ENCODE assay signal across 19 cellular contexts in genomic region chr6:54013966-54014365, GRCh38.
DNase-seq lines count a peak whose midpoint lies in the region; ATAC-seq and TF ChIP-seq lines count a peak whose summit lies in the region.
"Had no signal": no experiment of that assay in that cellular context is flagged by ENCODE, and none has a peak within 500 bp of the region (broad histone marks: within the 10 kb centered on the region; RNA-seq: fewer than 3 reads in every experiment).

No MANE protein-coding gene starts in this region.

- H3K36me3 ChIP-seq in endocrine pancreas (ENCODE audit: control insufficient read depth, insufficient read depth, low read length) (no peaks in the 10 kb centered on the region), gastrocnemius medialis (no peaks in the 10 kb centered on the region), ascending aorta (no peaks in the 10 kb centered on the region)
- H3K36me3 ChIP-seq: BE2C; BLaER1 treated with 17β-estradiol and CSF1 and Interleukin-3, amounts not matched to agents 10 nM and 100 nM had no signal

- in situ Hi-C loops in gastrocnemius medialis (cut with MboI; ENCODE audit: low sequenced_read_pairs in 4 of 4) = no loop called here

- H3K27ac ChIP-seq in gastrocnemius medialis (peak overlapping the region; percentile 89 to 92 (median 90)), ascending aorta (no peak overlapping the region)
- H3K27ac ChIP-seq: 22Rv1; BLaER1 treated with 17β-estradiol and CSF1 and Interleukin-3, amounts not matched to agents 10 nM and 100 nM; GM23248 had no signal

- TF ChIP-seq CTCF in gastrocnemius medialis (IDR thresholded peaks at IDR 0.05 in 4 of 5, conservative IDR thresholded peaks at IDR 0.05 in 1 of 5) (no peak), ascending aorta (IDR thresholded peaks at IDR 0.05) (no peak)

- H3K4me3 ChIP-seq in endocrine pancreas (ENCODE audit: control insufficient read depth, insufficient read depth, low read length) (peak overlapping the region; percentile 38), gastrocnemius medialis (no peak overlapping the region), ascending aorta (no peak overlapping the region)
- H3K4me3 ChIP-seq: BLaER1 treated with 17β-estradiol and CSF1 and Interleukin-3, amounts not matched to agents 10 nM and 100 nM; GM23248 had no signal

- no peaks in the 10 kb centered on the region for H3K36me3 Mint-ChIP-seq in stimulated activated naive B cell treated with anti-CD40 and anti-IgM and Interleukin-4, amounts not matched to agents 10 μg/mL and 1 μg/mL and 100 μg/mL, for 72 hours
- H3K36me3 Mint-ChIP-seq: CD14-positive monocyte; CD8-positive, alpha-beta memory T cell had no signal

- peak; percentile 76 for DNase-seq in NCI-H510A treated with DMSO at 0.1 percent for 48 hours (lab: John Stamatoyannopoulos, UW)
- DNase-seq in NCI-H510A (lab: John Stamatoyannopoulos, UW) = no peak
- no peak for DNase-seq in gastrocnemius medialis
- DNase-seq in ascending aorta (ENCODE audit: low spot score in 2 of 2) = no peak
- no peak for DNase-seq in stimulated activated naive B cell treated with anti-CD40 and anti-IgM and Interleukin-4, amounts not matched to agents 10 μg/mL and 1 μg/mL and 100 μg/mL, for 72 hours
- DNase-seq: ACHN; AML-193; BE2C; CD4-positive, alpha-beta T cell; CD8-positive, alpha-beta memory T cell; DMS79 treated with DMSO at 0.1 percent for 48 hours; GM23248; H7; HCEC 1CT had no signal

- no peak for ATAC-seq in gastrocnemius medialis
- ATAC-seq in stimulated activated naive B cell treated with anti-CD40 and anti-IgM and Interleukin-4, amounts not matched to agents 10 μg/mL and 1 μg/mL and 100 μg/mL, for 72 hours (replicated peaks) = no peak
- no peak for ATAC-seq in GM21717 (IDR thresholded peaks at IDR 0.05; ENCODE audit: unreplicated experiment)

- no peaks in the 10 kb centered on the region for H3K4me1 Mint-ChIP-seq in stimulated activated naive B cell treated with anti-CD40 and anti-IgM and Interleukin-4, amounts not matched to agents 10 μg/mL and 1 μg/mL and 100 μg/mL, for 72 hours
- H3K4me1 Mint-ChIP-seq: CD14-positive monocyte; CD8-positive, alpha-beta memory T cell had no signal

- no peak for TF ChIP-seq POLR2A in gastrocnemius medialis (IDR thresholded peaks at IDR 0.05)

- H3K27me3 Mint-ChIP-seq in stimulated activated naive B cell treated with anti-CD40 and anti-IgM and Interleukin-4, amounts not matched to agents 10 μg/mL and 1 μg/mL and 100 μg/mL, for 72 hours = no peaks in the 10 kb centered on the region

- no peak overlapping the region for H3K27ac Mint-ChIP-seq in stimulated activated naive B cell treated with anti-CD40 and anti-IgM and Interleukin-4, amounts not matched to agents 10 μg/mL and 1 μg/mL and 100 μg/mL, for 72 hours
- H3K27ac Mint-ChIP-seq: CD14-positive monocyte; CD4-positive, alpha-beta T cell; CD8-positive, alpha-beta memory T cell had no signal

- H3K9ac ChIP-seq in endocrine pancreas (ENCODE audit: control insufficient read depth, insufficient read depth, low read length) = no peak overlapping the region
- H3K9ac ChIP-seq: BLaER1 treated with 17β-estradiol and CSF1 and Interleukin-3, amounts not matched to agents 10 nM and 100 nM; GM23248 had no signal

- no peak overlapping the region for H3K4me3 Mint-ChIP-seq in stimulated activated naive B cell treated with anti-CD40 and anti-IgM and Interleukin-4, amounts not matched to agents 10 μg/mL and 1 μg/mL and 100 μg/mL, for 72 hours
- H3K4me3 Mint-ChIP-seq: CD14-positive monocyte; CD4-positive, alpha-beta T cell; CD8-positive, alpha-beta memory T cell had no signal

- intact Hi-C loops in gastrocnemius medialis (cut with DNase I; ENCODE audit: low total_unique reads) (loop anchor here (5.0 to 10.0 kb wide), 4 partner anchors 68 to 349 kb away; partner anchors contain the start of gene KLHL31), ascending aorta (cut with DNase I) (no loop called here)

- H3K9me3 ChIP-seq in endocrine pancreas (ENCODE audit: control insufficient read depth, low read length) = no peaks in the 10 kb centered on the region
- H3K9me3 ChIP-seq in gastrocnemius medialis = no peaks in the 10 kb centered on the region
- H3K9me3 ChIP-seq in ascending aorta = no peaks in the 10 kb centered on the region
- H3K9me3 ChIP-seq: BE2C; BLaER1 treated with 17β-estradiol and CSF1 and Interleukin-3, amounts not matched to agents 10 nM and 100 nM had no signal

- H3K4me1 ChIP-seq in endocrine pancreas (ENCODE audit: control insufficient read depth, insufficient read depth, low read length) (peaks cover 33% of the 10 kb centered on the region), gastrocnemius medialis (peaks cover 46 to 62% of the 10 kb centered on the region in 2 donors), ascending aorta (no peaks in the 10 kb centered on the region)
- H3K4me1 ChIP-seq: BE2C had no signal

- H3K27me3 ChIP-seq in endocrine pancreas (ENCODE audit: control insufficient read depth, insufficient read depth, low read length) (no peaks in the 10 kb centered on the region), gastrocnemius medialis (no peaks in the 10 kb centered on the region), ascending aorta (no peaks in the 10 kb centered on the region)
- H3K27me3 ChIP-seq: BE2C; BLaER1 treated with 17β-estradiol and CSF1 and Interleukin-3, amounts not matched to agents 10 nM and 100 nM had no signal

- H3K9me3 Mint-ChIP-seq in stimulated activated naive B cell treated with anti-CD40 and anti-IgM and Interleukin-4, amounts not matched to agents 10 μg/mL and 1 μg/mL and 100 μg/mL, for 72 hours = no peaks in the 10 kb centered on the region
- H3K9me3 Mint-ChIP-seq: CD4-positive, alpha-beta T cell had no signal

Comparison
In these comparisons a context has a peak if more than half of its experiments do, and no peak if none do; other contexts are left out.
1. H3K27ac ChIP-seq: peak in gastrocnemius medialis (4 of 4); none in ascending aorta (0 of 2).